In the genomic region with DNA sequence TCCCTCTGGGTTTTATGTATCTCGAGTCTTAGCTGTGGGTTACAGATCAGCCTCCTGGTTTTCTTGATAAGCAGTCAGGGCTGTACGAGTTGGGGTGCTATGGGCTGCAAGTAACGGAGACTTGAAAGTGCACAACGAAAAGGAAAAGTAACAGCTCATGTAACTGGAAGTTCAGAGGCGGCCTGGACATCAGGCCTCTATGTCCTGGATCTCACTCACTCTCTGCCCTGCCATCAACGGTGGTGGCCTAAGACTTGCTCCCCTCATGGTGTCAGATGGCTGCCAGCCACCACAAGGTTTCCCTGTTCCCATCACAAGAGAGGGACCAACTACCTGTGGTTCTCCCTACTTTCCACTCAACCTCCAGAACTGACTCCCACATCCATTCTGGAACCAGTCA, we compare ENCODE assay signal across 21 cellular contexts. TPM values are rescaled to one million over a fixed set of nuclear protein-coding genes. Genes with fewer than 3 reads are reported as not detected.
DNase-seq lines count a peak whose midpoint lies in the region; TF ChIP-seq lines count a peak whose summit lies in the region.
"Had no signal": no experiment of that assay in that cellular context is flagged by ENCODE, and none has a peak within 500 bp of the region (broad histone marks: within the 10 kb centered on the region; RNA-seq: fewer than 3 reads in every experiment).

No MANE protein-coding gene starts in this region.

- no peak overlapping the region for H3K4me3 ChIP-seq in osteoblast (ENCODE audit: insufficient read depth, low read length)
- H3K4me3 ChIP-seq: A549, BLaER1, GM23248 had no signal

- no peak overlapping the region for H3K4me2 ChIP-seq in osteoblast (ENCODE audit: insufficient read depth, low read length)
- H3K4me2 ChIP-seq: A549, BLaER1 had no signal

- TF ChIP-seq CTCF in osteoblast (IDR thresholded peaks at IDR 0.05; ENCODE audit: extremely low read depth, low read depth, low read length), result no peak

- no peaks in the 10 kb centered on the region for H4K20me1 ChIP-seq in osteoblast (ENCODE audit: insufficient read depth, low read length)

- no peak overlapping the region for H2AFZ ChIP-seq in osteoblast (ENCODE audit: low read length)
- H2AFZ ChIP-seq: GM23248 had no signal

- H3K27me3 ChIP-seq in osteoblast (ENCODE audit: insufficient read depth, low read length), result peaks cover 27% of the 10 kb centered on the region

- H3K27ac ChIP-seq in caudate nucleus (ENCODE audit: low read depth, low read length), result peak overlapping the region; percentile 56
- H3K27ac ChIP-seq in osteoblast (ENCODE audit: low read depth, low read length), result no peak overlapping the region
- H3K27ac ChIP-seq in temporal lobe (ENCODE audit: low read depth, low read length), result peak overlapping the region; percentile 38
- H3K27ac ChIP-seq: A549, BLaER1, GM23248 had no signal

- peak; percentile 28 for DNase-seq in activated CD8-positive, alpha-beta memory T cell treated with anti-CD3 and anti-CD28 coated beads for 24 hours
- DNase-seq in activated CD8-positive, alpha-beta memory T cell treated with anti-CD3 and anti-CD28 coated beads, Interleukin-2, amount 50 U/mL, for 4 hours, result no peak
- DNase-seq in caudate nucleus (lab: John Stamatoyannopoulos, UW), result no peak
- DNase-seq in osteoblast (ENCODE audit: insufficient read length, low spot score, missing footprints), result peak; percentile 65
- DNase-seq in ecto neural progenitor cell (ENCODE audit: low spot score), result no peak
- no peak for DNase-seq in NCI-H2171 treated with DMSO at 0.1 percent for 48 hours (lab: John Stamatoyannopoulos, UW)
- no peak for DNase-seq in NCI-H2227 treated with DMSO at 0.1 percent for 48 hours (lab: John Stamatoyannopoulos, UW)
- DNase-seq: CD4-positive, alpha-beta memory T cell; DMS153; GDM1; GM23248; KBM-7; NCI-H1105; NCI-H1694; NCI-H226; NCI-H524; NCI-H82; RPMI8226 had no signal

- no peaks in the 10 kb centered on the region for H3K9me3 ChIP-seq in osteoblast (ENCODE audit: low read depth, low read length)
- H3K9me3 ChIP-seq: A549, BLaER1 had no signal

- H3K79me2 ChIP-seq in osteoblast (ENCODE audit: insufficient read depth, low read length), result no peaks in the 10 kb centered on the region

- H3K36me3 ChIP-seq in osteoblast (ENCODE audit: insufficient read depth, low read length), result no peaks in the 10 kb centered on the region
- H3K36me3 ChIP-seq: BLaER1 had no signal

- H3K4me1 ChIP-seq in osteoblast (ENCODE audit: insufficient read depth, low read length), result no peaks in the 10 kb centered on the region

RNA-seq across cellular contexts. Expression of a gene that starts 4.8 kb away (rescaled TPM):
- under 0.01 TPM in 1 of 2 replicates, not detected in the other for total RNA-seq in osteoblast
- 59.5 TPM for total RNA-seq in temporal lobe
- total RNA-seq: CD4-positive, alpha-beta memory T cell; GM23248 had no signal

Comparison
In these comparisons a context has a peak if more than half of its experiments do, and no peak if none do; other contexts are left out.
1. DNase-seq: peak in activated CD8-positive, alpha-beta memory T cell treated with anti-CD3 and anti-CD28 coated beads for 24 hours (single experiment) and osteoblast (single experiment); none in activated CD8-positive, alpha-beta memory T cell treated with anti-CD3 and anti-CD28 coated beads, Interleukin-2, amount 50 U/mL, for 4 hours (single experiment), caudate nucleus (0 of 61), ecto neural progenitor cell (single experiment), NCI-H2171 treated with DMSO at 0.1 percent for 48 hours (single experiment) and NCI-H2227 treated with DMSO at 0.1 percent for 48 hours (single experiment).
2. RNA of a gene that starts 4.8 kb away (total RNA-seq): 59.5 TPM in temporal lobe (single experiment); under 0.01 TPM in osteoblast; every median in the first group is over 10 times any median in the second.